ENCODE assay signal across 30 cellular contexts in genomic region chr15:56973463-56973862, GRCh38.
"Had no signal": no experiment of that assay in that cellular context is flagged by ENCODE, and none has a peak within 500 bp of the region (broad histone marks: within the 10 kb centered on the region; RNA-seq: fewer than 3 reads in every experiment).

No MANE protein-coding gene starts in this region.

- H3K4me2 ChIP-seq: KMS-11 had no signal

- H3K27ac Mint-ChIP-seq: activated B cell treated with CpG ODN at 0.5 μM for 24 hours; activated CD4-positive, alpha-beta T cell treated with anti-CD3 and anti-CD28 coated beads, Interleukin-2, amount 10 ng/mL, durations not matched to agents 24 days and 14 days; activated CD8-positive, alpha-beta memory T cell treated with anti-CD3 and anti-CD28 coated beads, Interleukin-2, amount 10 ng/mL, durations not matched to agents 7 days and 5 days; activated T-cell treated with anti-CD3 and anti-CD28 coated beads, Interleukin-2, amount 50 U/mL, for 24 hours; activated T-helper 1 cell treated with anti-CD3 and anti-CD28 coated beads, Interleukin-12 subunit alpha, Interleukin-12 subunit beta, Interleukin-2, Interleukin-4 antibody, amounts not matched to agents 30 ng/mL and 10 ng/mL and 1 ng/mL, durations not matched to agents 14 hours and 24 hours and 36 hours had no signal

- H3K27ac ChIP-seq: body of pancreas, KMS-11 had no signal

- H3K9me3 Mint-ChIP-seq: activated B cell treated with CpG ODN at 0.5 μM for 24 hours; activated CD4-positive, alpha-beta T cell treated with anti-CD3 and anti-CD28 coated beads, Interleukin-2, amount 10 ng/mL, durations not matched to agents 24 days and 14 days; activated T-cell treated with anti-CD3 and anti-CD28 coated beads, Interleukin-2, amount 50 U/mL, for 24 hours; activated T-helper 1 cell treated with anti-CD3 and anti-CD28 coated beads, Interleukin-12 subunit alpha, Interleukin-12 subunit beta, Interleukin-2, Interleukin-4 antibody, amounts not matched to agents 30 ng/mL and 10 ng/mL and 1 ng/mL, durations not matched to agents 14 hours and 24 hours and 36 hours; central memory CD8-positive, alpha-beta T cell had no signal

- ATAC-seq: activated CD8-positive, alpha-beta memory T cell treated with anti-CD3 and anti-CD28 coated beads, Interleukin-2, amount 10 ng/mL, durations not matched to agents 7 days and 5 days; body of pancreas; Right ventricle myocardium inferior; T-helper 17 cell had no signal

- DNase-seq: activated B cell treated with CpG ODN at 0.5 μM for 24 hours; activated CD4-positive, alpha-beta T cell treated with anti-CD3 and anti-CD28 coated beads for 1 hour; activated CD4-positive, alpha-beta T cell treated with anti-CD3 and anti-CD28 coated beads, Interleukin-2, amount 10 ng/mL, durations not matched to agents 24 days and 14 days; activated CD4-positive, alpha-beta T cell treated with anti-CD3 and anti-CD28 coated beads, Interleukin-2, amount 50 U/mL, for 48 hours; activated CD8-positive, alpha-beta memory T cell treated with anti-CD3 and anti-CD28 coated beads, Interleukin-2, amount 10 ng/mL, durations not matched to agents 7 days and 5 days; activated effector memory CD4-positive, alpha-beta T cell treated with Interleukin-2 at 50 U/mL for 16 hours; activated naive CD4-positive, alpha-beta T cell treated with Interleukin-2 at 50 U/mL for 16 hours; activated T-cell treated with anti-CD3 and anti-CD28 coated beads, Interleukin-2, amount 50 U/mL, for 24 hours; adrenal gland; aorta; body of pancreas; MG63; MV-4-11; NCI-H1092 treated with DMSO at 0.1 percent for 48 hours; NCI-H1417 treated with DMSO at 0.1 percent for 48 hours; NCI-H1694; NCI-H2029; NCI-H345; NCI-H510A; NCI-H526 treated with DMSO at 0.1 percent for 48 hours; NCI-H82; RPMI8226; T-helper 17 cell; T-helper 9 cell had no signal

- FAIRE-seq: bronchial epithelial cell had no signal

- H3K4me3 ChIP-seq: adrenal gland, body of pancreas, MG63 had no signal

- H3K27me3 Mint-ChIP-seq: activated B cell treated with CpG ODN at 0.5 μM for 24 hours; activated CD4-positive, alpha-beta T cell treated with anti-CD3 and anti-CD28 coated beads, Interleukin-2, amount 10 ng/mL, durations not matched to agents 24 days and 14 days; activated CD8-positive, alpha-beta memory T cell treated with anti-CD3 and anti-CD28 coated beads, Interleukin-2, amount 10 ng/mL, durations not matched to agents 7 days and 5 days; activated naive CD8-positive, alpha-beta T cell; activated T-cell treated with anti-CD3 and anti-CD28 coated beads, Interleukin-2, amount 50 U/mL, for 24 hours; central memory CD8-positive, alpha-beta T cell; T-helper 17 cell had no signal

- H3K4me3 Mint-ChIP-seq: activated B cell treated with CpG ODN at 0.5 μM for 24 hours; activated CD4-positive, alpha-beta T cell treated with anti-CD3 and anti-CD28 coated beads, Interleukin-2, amount 10 ng/mL, durations not matched to agents 24 days and 14 days; activated CD8-positive, alpha-beta memory T cell treated with anti-CD3 and anti-CD28 coated beads, Interleukin-2, amount 10 ng/mL, durations not matched to agents 7 days and 5 days; activated naive CD8-positive, alpha-beta T cell; activated T-cell treated with anti-CD3 and anti-CD28 coated beads, Interleukin-2, amount 50 U/mL, for 24 hours; activated T-helper 1 cell treated with anti-CD3 and anti-CD28 coated beads, Interleukin-12 subunit alpha, Interleukin-12 subunit beta, Interleukin-2, Interleukin-4 antibody, amounts not matched to agents 30 ng/mL and 10 ng/mL and 1 ng/mL, durations not matched to agents 14 hours and 24 hours and 36 hours; central memory CD8-positive, alpha-beta T cell; T-helper 17 cell had no signal

- H3K9me3 ChIP-seq: adrenal gland, body of pancreas, MG63 had no signal
